Comparison of ENCODE assay signal across 15 cellular contexts in the genomic region with DNA sequence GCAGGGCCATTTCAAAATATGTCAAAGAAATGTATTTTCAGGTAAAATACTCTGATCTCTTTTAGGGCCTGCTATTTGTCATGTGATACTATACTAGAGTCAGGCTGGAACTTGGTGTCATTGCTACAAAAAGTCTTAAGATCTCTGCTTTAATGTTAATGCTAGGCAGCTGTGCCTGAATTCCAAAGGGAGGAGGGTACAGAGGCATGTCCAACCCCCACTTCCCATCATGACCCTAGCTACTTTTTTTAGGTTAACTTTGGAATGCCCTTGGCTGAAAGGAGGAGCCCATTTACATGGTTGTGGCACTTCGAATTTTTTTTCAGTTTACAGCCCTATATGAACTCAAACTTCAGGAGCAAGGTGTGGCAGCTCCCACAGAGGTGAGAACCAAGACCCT. TPM values are rescaled to one million over a fixed set of nuclear protein-coding genes. Genes with fewer than 3 reads are reported as not detected.
DNase-seq lines count a peak whose midpoint lies in the region; ATAC-seq and TF ChIP-seq lines count a peak whose summit lies in the region.
"Had no signal": no experiment of that assay in that cellular context is flagged by ENCODE, and none has a peak within 500 bp of the region (broad histone marks: within the 10 kb centered on the region; RNA-seq: fewer than 3 reads in every experiment).

No MANE protein-coding gene starts in this region.

- H3K9me3 Mint-ChIP-seq in chondrocyte (ENCODE audit: low read depth): no peaks in the 10 kb centered on the region
- H3K9me3 Mint-ChIP-seq in osteocyte (ENCODE audit: unreplicated experiment): no peaks in the 10 kb centered on the region
- H3K9me3 Mint-ChIP-seq: CD4-positive, alpha-beta T cell had no signal

- intact Hi-C loops in lower lobe of right lung (cut with DNase I): no loop called here

- no peaks in the 10 kb centered on the region for H3K36me3 ChIP-seq in lower lobe of right lung
- H3K36me3 ChIP-seq: BLaER1 treated with 17β-estradiol and CSF1 and Interleukin-3, amounts not matched to agents 10 nM and 100 nM had no signal

- TF ChIP-seq CTCF in chondrocyte (IDR thresholded peaks at IDR 0.05) (no peak), lower lobe of right lung (IDR thresholded peaks at IDR 0.05) (no peak), osteocyte (IDR thresholded peaks at IDR 0.05) (no peak)

- H3K27me3 Mint-ChIP-seq in chondrocyte (ENCODE audit: low read depth) (no peaks in the 10 kb centered on the region), osteocyte (ENCODE audit: unreplicated experiment) (no peaks in the 10 kb centered on the region)
- H3K27me3 Mint-ChIP-seq: CD4-positive, alpha-beta T cell had no signal

- H3K36me3 Mint-ChIP-seq in chondrocyte (ENCODE audit: low read depth) (peaks cover 2% of the 10 kb centered on the region), osteocyte (ENCODE audit: unreplicated experiment) (no peaks in the 10 kb centered on the region)

- no peaks in the 10 kb centered on the region for H3K4me1 ChIP-seq in lower lobe of right lung
- H3K4me1 ChIP-seq: BLaER1 treated with 17β-estradiol and CSF1 and Interleukin-3, amounts not matched to agents 10 nM and 100 nM had no signal

- peak; percentile 0 for DNase-seq in activated effector memory CD4-positive, alpha-beta T cell treated with anti-CD3 and anti-CD28 coated beads, Interleukin-2, amount 50 U/mL, for 16 hours
- no peak for DNase-seq in activated effector memory CD4-positive, alpha-beta T cell treated with Interleukin-2 at 50 U/mL for 16 hours
- no peak for DNase-seq in chondrocyte (ENCODE audit: low spot score)
- DNase-seq in myocyte (ENCODE audit: low read depth): peak; percentile 62
- DNase-seq in hepatic stellate cell (ENCODE audit: low spot score): no peak
- DNase-seq in SW 1271 (lab: John Stamatoyannopoulos, UW): no peak
- DNase-seq in lower lobe of right lung: no peak
- DNase-seq in osteocyte (ENCODE audit: extremely low spot score, unreplicated experiment): no peak
- DNase-seq: 8988T; Calu3; CD4-positive, alpha-beta T cell; DMS 273 treated with DMSO at 0.1 percent for 48 hours; GM23248 had no signal

- H3K27ac Mint-ChIP-seq in chondrocyte (ENCODE audit: unreplicated experiment) (peak overlapping the region; percentile 24), osteocyte (ENCODE audit: unreplicated experiment) (no peak overlapping the region)
- H3K27ac Mint-ChIP-seq: CD4-positive, alpha-beta T cell had no signal

- H3K9me3 ChIP-seq in lower lobe of right lung: no peaks in the 10 kb centered on the region
- H3K9me3 ChIP-seq: BLaER1 treated with 17β-estradiol and CSF1 and Interleukin-3, amounts not matched to agents 10 nM and 100 nM had no signal

- H3K27me3 ChIP-seq in lower lobe of right lung (ENCODE audit: low read depth): no peaks in the 10 kb centered on the region
- H3K27me3 ChIP-seq: BLaER1 treated with 17β-estradiol and CSF1 and Interleukin-3, amounts not matched to agents 10 nM and 100 nM had no signal

- H3K27ac ChIP-seq in lower lobe of right lung: no peak overlapping the region
- H3K27ac ChIP-seq: BLaER1 treated with 17β-estradiol and CSF1 and Interleukin-3, amounts not matched to agents 10 nM and 100 nM; GM23248 had no signal

- H3K4me3 Mint-ChIP-seq in chondrocyte (ENCODE audit: unreplicated experiment) (no peak overlapping the region), osteocyte (ENCODE audit: unreplicated experiment) (no peak overlapping the region)
- H3K4me3 Mint-ChIP-seq: CD4-positive, alpha-beta T cell had no signal

- H3K4me1 Mint-ChIP-seq in chondrocyte (ENCODE audit: low read depth): peaks cover 20% of the 10 kb centered on the region
- peaks cover 9% of the 10 kb centered on the region for H3K4me1 Mint-ChIP-seq in osteocyte (ENCODE audit: unreplicated experiment)

- no peak for ATAC-seq in lower lobe of right lung
- ATAC-seq: GM12878 had no signal

- H3K4me3 ChIP-seq in lower lobe of right lung: no peak overlapping the region
- H3K4me3 ChIP-seq: BLaER1 treated with 17β-estradiol and CSF1 and Interleukin-3, amounts not matched to agents 10 nM and 100 nM; GM12878; GM23248 had no signal

RNA-seq across cellular contexts. Expression of a gene that starts 58.1 kb away (rescaled TPM):
- 1.9 to 3.6 TPM (median 2.4 TPM) in 3 replicates for total RNA-seq in chondrocyte
- total RNA-seq in myocyte: 19.3 and 29.7 TPM in 2 replicates
- polyA plus RNA-seq in myocyte (2012): 7.3 TPM
- total RNA-seq in lower lobe of right lung: 3.1 TPM
- 3.8 and 4.2 TPM in 2 replicates for total RNA-seq in osteocyte

Comparison
In these comparisons a context has a peak if more than half of its experiments do, and no peak if none do; other contexts are left out.
1. DNase-seq: peak in activated effector memory CD4-positive, alpha-beta T cell treated with anti-CD3 and anti-CD28 coated beads, Interleukin-2, amount 50 U/mL, for 16 hours (single experiment) and myocyte (single experiment); none in activated effector memory CD4-positive, alpha-beta T cell treated with Interleukin-2 at 50 U/mL for 16 hours (single experiment), chondrocyte (single experiment), hepatic stellate cell (single experiment), SW 1271 (0 of 2), lower lobe of right lung (single experiment) and osteocyte (single experiment).